ENCODE assay signal across 19 cellular contexts in genomic region chr1:231044588-231044987, GRCh38.
"Had no signal": no experiment of that assay in that cellular context is flagged by ENCODE, and none has a peak within 500 bp of the region (broad histone marks: within the 10 kb centered on the region; RNA-seq: fewer than 3 reads in every experiment).

No MANE protein-coding gene starts in this region.

- H3K27ac ChIP-seq: colonic mucosa, epithelial cell of prostate, foreskin keratinocyte, gastroesophageal sphincter, heart left ventricle, left lung, lower lobe of right lung had no signal

- H3K27ac Mint-ChIP-seq: dendritic cell treated with granulocyte-macrophage colony-stimulating factor and Interleukin-4, amounts not matched to agents 40 ng/mL and 50 ng/mL, for 4 days; effector memory CD8-positive, alpha-beta T cell; endodermal cell; natural killer cell had no signal

- H3K4me3 Mint-ChIP-seq: dendritic cell treated with granulocyte-macrophage colony-stimulating factor and Interleukin-4, amounts not matched to agents 40 ng/mL and 50 ng/mL, for 4 days; effector memory CD8-positive, alpha-beta T cell; endodermal cell; natural killer cell had no signal

- H3K4me1 ChIP-seq: colonic mucosa, foreskin keratinocyte, lower lobe of right lung had no signal

- H3K36me3 ChIP-seq: colonic mucosa, gastroesophageal sphincter, heart left ventricle, left lung, lower lobe of right lung had no signal

- ATAC-seq: effector memory CD8-positive, alpha-beta T cell; gastroesophageal sphincter; heart left ventricle; left cardiac atrium; left lung; left ventricle myocardium superior; lower lobe of right lung; naive thymus-derived CD4-positive, alpha-beta T cell; natural killer cell had no signal

- DNase-seq: colonic mucosa; cortex of kidney; effector CD8-positive, alpha-beta T cell; effector memory CD8-positive, alpha-beta T cell; endodermal cell; heart left ventricle; hippocampal formation; left cardiac atrium; left lung; left ventricle myocardium superior; lower lobe of right lung; mesenchymal stem cell; midbrain; naive thymus-derived CD4-positive, alpha-beta T cell; natural killer cell had no signal

- H3K9me3 Mint-ChIP-seq: effector memory CD8-positive, alpha-beta T cell had no signal

- H3K4me3 ChIP-seq: colonic mucosa, gastroesophageal sphincter, heart left ventricle, left lung, lower lobe of right lung had no signal

- H3K36me3 Mint-ChIP-seq: natural killer cell had no signal

- H3K27me3 ChIP-seq: colonic mucosa had no signal

- H3K9me3 ChIP-seq: colonic mucosa had no signal
